Comparison of ENCODE assay signal across 8 cellular contexts in the genomic region with DNA sequence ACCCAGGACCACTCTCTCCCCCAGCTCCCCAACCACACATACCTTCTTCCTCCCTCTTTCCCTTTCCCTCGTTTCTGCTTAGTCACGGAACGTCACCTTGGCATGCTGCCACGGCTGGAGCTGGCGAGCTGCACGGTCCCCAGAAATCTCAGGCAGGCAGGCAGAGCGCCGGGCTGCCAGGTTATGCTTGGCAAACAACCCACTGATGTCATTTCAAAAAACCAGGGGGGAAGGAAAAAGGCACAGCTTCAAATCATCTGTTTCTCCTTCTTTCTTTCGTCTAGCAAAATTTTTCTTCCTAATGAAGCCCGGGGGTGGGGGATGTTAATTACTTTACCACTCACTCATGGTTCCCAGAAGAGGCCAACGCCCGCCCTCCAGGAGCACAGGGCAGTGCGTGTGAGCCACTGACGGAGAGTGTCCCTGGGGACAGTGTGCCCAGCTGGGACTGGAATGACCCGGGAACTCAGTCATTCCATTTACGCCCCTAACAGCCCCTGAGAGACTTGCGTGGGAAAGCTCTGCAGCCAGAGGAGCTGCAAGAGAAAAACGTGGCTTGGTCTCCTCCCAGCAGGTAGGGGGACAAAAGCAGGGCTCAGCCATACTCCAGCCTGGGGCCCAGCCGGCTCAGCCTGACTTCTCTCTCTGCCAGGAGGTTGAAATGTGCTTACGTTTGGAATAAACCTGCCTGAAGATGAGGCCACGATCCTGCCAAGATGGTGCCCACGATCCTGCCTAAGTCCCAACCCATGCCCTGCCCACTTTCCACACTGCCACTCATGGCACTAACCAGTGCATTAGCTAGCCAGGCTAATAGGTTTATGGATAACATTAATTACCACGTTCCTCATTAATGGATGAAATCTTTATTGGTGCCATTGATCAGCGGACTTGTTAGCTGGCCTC.
DNase-seq lines count a peak whose midpoint lies in the region; ATAC-seq, FAIRE-seq and TF ChIP-seq lines count a peak whose summit lies in the region.

No MANE protein-coding gene starts in this region.

- H3K79me1 ChIP-seq in H1 (ENCODE audit: low read depth, low read length), result no peaks in the 10 kb centered on the region

- H3K9me3 ChIP-seq in H1 (ENCODE audit: insufficient read depth in 2 of 2, low read depth in 1 of 2, low read length in 1 of 2), result no peaks in the 10 kb centered on the region
- no peaks in the 10 kb centered on the region for H3K9me3 ChIP-seq in mucosa of stomach (ENCODE audit: control insufficient read depth, low read length)

- peak overlapping the region; percentile 41 for H4K91ac ChIP-seq in H1 (replicated peaks; ENCODE audit: insufficient read length, low read length)

- H4K8ac ChIP-seq in H1 (ENCODE audit: extremely low read depth, insufficient read depth, low read length), result peak overlapping the region; percentile 1; the same call in 1 of the 2 replicates

- peaks cover 0 to 5% of the 10 kb centered on the region in 2 experiments for H4K20me1 ChIP-seq in H1 (replicated peaks in 1 of 2; ENCODE audit: control insufficient read depth in 1 of 2, insufficient read depth in 2 of 2, low read length in 2 of 2)

- no peak for TF ChIP-seq EP300 in H1 (IDR thresholded peaks at IDR 0.05; ENCODE audit: borderline replicate concordance in 1 of 2, low read depth in 2 of 2, low read length in 2 of 2)

- no peak for TF ChIP-seq RAD21 in H1 (IDR thresholded peaks at IDR 0.05 in 1 of 2, conservative IDR thresholded peaks at IDR 0.05 in 1 of 2; ENCODE audit: low read depth in 2 of 2, low read length in 2 of 2)

- H3K4me3 ChIP-seq in H1 (ENCODE audit: extremely low read depth in 1 of 4, insufficient read depth in 2 of 4, low read depth in 3 of 4, low read length in 4 of 4), result no peak overlapping the region
- H3K4me3 ChIP-seq in mucosa of stomach (ENCODE audit: low read length), result no peak overlapping the region

- H3K4me3 Mint-ChIP-seq in naive thymus-derived CD8-positive, alpha-beta T cell, result no peak overlapping the region

- no peak for FAIRE-seq in H1 (lab: Jason Lieb, UNC)

- no peaks in the 10 kb centered on the region; the same call in 1 of the 2 replicates for H3K23me2 ChIP-seq in H1 (ENCODE audit: low read depth, low read length)

- WGBS in H1 (ENCODE audit: extremely low coverage in 1 of 2, insufficient coverage in 1 of 2, insufficient read length in 1 of 2, insufficient replicate concordance in 2 of 2, low coverage in 1 of 2, low lambda C conversion rate in 2 of 2, missing lambda C conversion rate in 1 of 2), 2 experiments, result 83% methylated on average over 23 of the region's 24 CpGs; no CpG with 5 or more reads in 1 of the 2 experiments

- no peaks in the 10 kb centered on the region for H3K27me3 ChIP-seq in H1 (replicated peaks in 1 of 4; ENCODE audit: control insufficient read depth in 3 of 4, extremely low read depth in 1 of 4, insufficient read depth in 3 of 4, low read length in 3 of 4)
- no peaks in the 10 kb centered on the region for H3K27me3 ChIP-seq in mucosa of stomach (ENCODE audit: control insufficient read depth, insufficient read depth, low read length)

- no peak for ATAC-seq in naive thymus-derived CD8-positive, alpha-beta T cell
- ATAC-seq in HG03280 (IDR thresholded peaks at IDR 0.05; ENCODE audit: unreplicated experiment), result no peak

- TF ChIP-seq POLR2A in H1 (IDR thresholded peaks at IDR 0.05; ENCODE audit: control extremely low read depth in 1 of 2, low read depth in 2 of 2, low read length in 2 of 2), result no peak

- H2BK12ac ChIP-seq in H1 (ENCODE audit: low read depth, low read length), result no peak overlapping the region

- H3K56ac ChIP-seq in H1 (replicated peaks; ENCODE audit: insufficient read length, low read depth, low read length), result no peak overlapping the region

- H2AFZ ChIP-seq in H1 (ENCODE audit: low read length), result no peak overlapping the region

- no peak overlapping the region for H3K23ac ChIP-seq in H1 (ENCODE audit: insufficient read length)

- no peak overlapping the region for H3K14ac ChIP-seq in H1 (ENCODE audit: insufficient read length)

- H3K4me1 ChIP-seq in H1 (replicated peaks in 1 of 4; ENCODE audit: control insufficient read depth in 3 of 4, insufficient read depth in 4 of 4, low read length in 3 of 4) (peaks cover 0 to 10% (median 3%) of the 10 kb centered on the region in 4 experiments; a peak in 4 of 7 replicates), mucosa of stomach (ENCODE audit: control insufficient read depth, insufficient read depth, low read length) (peaks cover 9% of the 10 kb centered on the region)

- H3K4me2 ChIP-seq in H1 (ENCODE audit: insufficient read depth in 1 of 2, low read depth in 2 of 2, low read length in 2 of 2), result no peak overlapping the region

- no peak overlapping the region for H3K27ac ChIP-seq in H1 (ENCODE audit: low read depth, low read length)

- CTCF ChIA-PET in H1 (lab: Charles Lee; ENCODE audit: partially characterized antibody), result interaction anchor here (0.8 to 25.5 kb wide), 9 partner anchors 7 to 348 kb away, joined by 3 to 376 read pairs (median 4); no protein-coding TSS in a partner anchor

- no peak overlapping the region for H2BK20ac ChIP-seq in H1 (ENCODE audit: low read length)

- H3K36me3 Mint-ChIP-seq in naive thymus-derived CD8-positive, alpha-beta T cell, result peaks cover 0 to 4% (median 0%) of the 10 kb centered on the region in 3 donors

- H3K27me3 Mint-ChIP-seq in naive thymus-derived CD8-positive, alpha-beta T cell, result peaks cover 7 to 39% (median 19%) of the 10 kb centered on the region in 5 donors

- no peak overlapping the region for H3K4ac ChIP-seq in H1 (replicated peaks; ENCODE audit: insufficient read length, low read depth, low read length)

- H3K4me1 Mint-ChIP-seq in naive thymus-derived CD8-positive, alpha-beta T cell, result peaks cover 2 to 35% (median 20%) of the 10 kb centered on the region in 4 donors

- H2BK15ac ChIP-seq in H1 (ENCODE audit: low read length), result no peak overlapping the region

- no peak for TF ChIP-seq CTCF in H1 (IDR thresholded peaks at IDR 0.05; ENCODE audit: control extremely low read depth in 1 of 3, insufficient read depth in 1 of 3, low read depth in 1 of 3, low read length in 3 of 3)

- H2AK5ac ChIP-seq in H1 (ENCODE audit: low read depth, low read length), result peak overlapping the region; percentile 70; the same call in 1 of the 2 replicates

- no peak overlapping the region for H3K27ac Mint-ChIP-seq in naive thymus-derived CD8-positive, alpha-beta T cell

- no peaks in the 10 kb centered on the region for H3K36me3 ChIP-seq in H1 (ENCODE audit: control insufficient read depth in 2 of 4, insufficient read depth in 4 of 4, low read length in 3 of 4)
- no peaks in the 10 kb centered on the region for H3K36me3 ChIP-seq in mucosa of stomach (ENCODE audit: control insufficient read depth, insufficient read depth, low read length)

- POLR2A ChIA-PET in H1 (lab: Charles Lee; ENCODE audit: partially characterized antibody), result no interaction called here
- POLR2A ChIA-PET in naive thymus-derived CD8-positive, alpha-beta T cell (lab: Charles Lee), result no interaction called here

- peak overlapping the region; percentile 32; the same call in 1 of the 2 replicates for H3K18ac ChIP-seq in H1 (ENCODE audit: extremely low read depth, low read length)

- H3K79me2 ChIP-seq in H1 (ENCODE audit: control insufficient read depth in 1 of 2, insufficient read depth in 2 of 2, low read length in 2 of 2), result no peaks in the 10 kb centered on the region

- no peak overlapping the region for H2BK120ac ChIP-seq in H1 (replicated peaks; ENCODE audit: low read depth, low read length)

- H2BK5ac ChIP-seq in H1 (ENCODE audit: low read depth, low read length), result no peak overlapping the region; the same call in 1 of the 2 replicates

- peaks cover 0 to 2% (median 0%) of the 10 kb centered on the region in 9 donors for H3K9me3 Mint-ChIP-seq in naive thymus-derived CD8-positive, alpha-beta T cell

- no peak overlapping the region for H4K5ac ChIP-seq in H1 (ENCODE audit: insufficient read length, low read depth, low read length)

- peak; percentile 81 for DNase-seq in GM04504 (ENCODE audit: low read depth)
- DNase-seq in NCI-H524 (lab: John Stamatoyannopoulos, UW), result peak; percentile 76 to 78
- no peak for DNase-seq in H1 (ENCODE audit: low read depth in 1 of 2, low spot score in 2 of 2)
- no peak for DNase-seq in naive thymus-derived CD8-positive, alpha-beta T cell
- DNase-seq in SW 1271 (lab: John Stamatoyannopoulos, UW), result no peak
- no peak for DNase-seq in activated naive CD4-positive, alpha-beta T cell treated with anti-CD3 and anti-CD28 coated beads, Interleukin-2, amount 50 U/mL, for 16 hours

- H3K9ac ChIP-seq in H1 (replicated peaks in 1 of 4; ENCODE audit: extremely low read depth in 1 of 4, low read depth in 3 of 4, low read length in 3 of 4) (no peak overlapping the region), mucosa of stomach (ENCODE audit: low read length) (peak overlapping the region; percentile 29)

TF ChIP-seq in H1, 55 proteins besides CTCF, POLR2A, EP300 and RAD21:
- TF ChIP-seq GTF2F1 (IDR thresholded peaks at IDR 0.05; ENCODE audit: borderline replicate concordance, low read depth, low read length), result no peak
- TF ChIP-seq SUZ12 (IDR thresholded peaks at IDR 0.05; ENCODE audit: low read length), result no peak
- no peak for TF ChIP-seq CHD2 (IDR thresholded peaks at IDR 0.05; ENCODE audit: low read length)
- no peak for TF ChIP-seq JUN (IDR thresholded peaks at IDR 0.05; ENCODE audit: low read depth, low read length)
- TF ChIP-seq RBBP5 (IDR thresholded peaks at IDR 0.05; ENCODE audit: borderline replicate concordance, low read depth, low read length), result no peak
- TF ChIP-seq KDM1A (IDR thresholded peaks at IDR 0.05; ENCODE audit: borderline replicate concordance, low read length), result no peak
- no peak for TF ChIP-seq SIN3A (conservative IDR thresholded peaks at IDR 0.05 in 1 of 2, IDR thresholded peaks at IDR 0.05 in 1 of 2; ENCODE audit: low read depth in 1 of 2, low read length in 2 of 2)
- no peak for TF ChIP-seq PHF8 (conservative IDR thresholded peaks at IDR 0.05; ENCODE audit: low read depth, low read length)
- TF ChIP-seq SIX5 (IDR thresholded peaks at IDR 0.05; ENCODE audit: low read depth, low read length), result no peak
- no peak for TF ChIP-seq SP4 (IDR thresholded peaks at IDR 0.05; ENCODE audit: low read length)
- no peak for TF ChIP-seq NANOG (IDR thresholded peaks at IDR 0.05; ENCODE audit: insufficient read depth, low read depth, low read length, poor library complexity, severe bottlenecking)

Comparison
In these comparisons a context has a peak if more than half of its experiments do, and no peak if none do; other contexts are left out.
1. DNase-seq: peak in GM04504 (single experiment) and NCI-H524 (2 of 2); none in H1 (0 of 2), naive thymus-derived CD8-positive, alpha-beta T cell (0 of 10), SW 1271 (0 of 2) and activated naive CD4-positive, alpha-beta T cell treated with anti-CD3 and anti-CD28 coated beads, Interleukin-2, amount 50 U/mL, for 16 hours (single experiment).